In the genomic region with DNA sequence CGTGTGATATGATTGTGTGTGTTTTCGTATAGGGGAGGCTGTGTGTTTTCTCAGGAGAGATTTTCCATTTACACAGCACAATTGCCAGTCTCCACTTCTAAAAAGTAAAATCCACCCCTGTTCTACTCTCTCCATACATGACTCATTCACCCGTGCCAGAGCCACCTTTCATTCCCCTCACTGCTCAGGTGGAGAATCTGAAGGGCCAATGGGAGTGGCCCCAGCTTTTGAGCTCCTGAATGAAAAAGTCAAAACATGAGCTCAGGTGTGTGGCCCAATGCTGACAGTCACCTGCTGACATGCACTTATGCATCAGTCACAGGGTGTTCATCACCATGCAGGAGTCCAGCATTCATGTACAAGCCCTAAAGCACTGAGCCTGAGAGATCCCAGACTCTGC, we compare ENCODE assay signal across 11 cellular contexts. TPM values are rescaled to one million over a fixed set of nuclear protein-coding genes. Genes with fewer than 3 reads are reported as not detected.
"Had no signal": no experiment of that assay in that cellular context is flagged by ENCODE, and none has a peak within 500 bp of the region (broad histone marks: within the 10 kb centered on the region; RNA-seq: fewer than 3 reads in every experiment).

No MANE protein-coding gene starts in this region.

RNA-seq across cellular contexts. Expression of a gene that starts 55.4 kb away (rescaled TPM):
- total RNA-seq: activated B cell treated with CpG ODN at 0.5 μM for 24 hours; activated CD4-positive, alpha-beta memory T cell treated with anti-CD3 and anti-CD28 coated beads for 36 hours; activated CD4-positive, alpha-beta T cell treated with anti-CD3 and anti-CD28 coated beads, Interleukin-2, amount 10 ng/mL, durations not matched to agents 24 days and 14 days; activated CD8-positive, alpha-beta memory T cell treated with anti-CD3 and anti-CD28 coated beads for 36 hours; activated CD8-positive, alpha-beta T cell treated with anti-CD3 and anti-CD28 coated beads for 36 hours; activated naive CD8-positive, alpha-beta T cell treated with anti-CD3 and anti-CD28 coated beads, Interleukin-2, amount 10 ng/mL, durations not matched to agents 7 days and 5 days; activated T-cell treated with anti-CD3 and anti-CD28 coated beads, Interleukin-2, amount 50 U/mL, for 4 hours; activated T-cell treated with anti-CD3 and anti-CD28 coated beads, Interleukin-2, amount 50 U/mL, for 72 hours; activated T-helper 1 cell treated with anti-CD3 and anti-CD28 coated beads, Interleukin-12 subunit alpha, Interleukin-12 subunit beta, Interleukin-2, Interleukin-4 antibody, amounts not matched to agents 30 ng/mL and 10 ng/mL and 1 ng/mL, durations not matched to agents 14 hours and 24 hours and 36 hours; activated T-helper 2 cell treated with anti-CD3 and anti-CD28 coated beads, Interferon-gamma antibody, Interleukin-2, Interleukin-4, amounts not matched to agents 10 μg/mL and 5 μg/mL and 100 μg/mL, durations not matched to agents 14 hours and 24 hours and 36 hours; ascending aorta had no signal
